1 cellular context compared by ENCODE assay signal in the genomic region with DNA sequence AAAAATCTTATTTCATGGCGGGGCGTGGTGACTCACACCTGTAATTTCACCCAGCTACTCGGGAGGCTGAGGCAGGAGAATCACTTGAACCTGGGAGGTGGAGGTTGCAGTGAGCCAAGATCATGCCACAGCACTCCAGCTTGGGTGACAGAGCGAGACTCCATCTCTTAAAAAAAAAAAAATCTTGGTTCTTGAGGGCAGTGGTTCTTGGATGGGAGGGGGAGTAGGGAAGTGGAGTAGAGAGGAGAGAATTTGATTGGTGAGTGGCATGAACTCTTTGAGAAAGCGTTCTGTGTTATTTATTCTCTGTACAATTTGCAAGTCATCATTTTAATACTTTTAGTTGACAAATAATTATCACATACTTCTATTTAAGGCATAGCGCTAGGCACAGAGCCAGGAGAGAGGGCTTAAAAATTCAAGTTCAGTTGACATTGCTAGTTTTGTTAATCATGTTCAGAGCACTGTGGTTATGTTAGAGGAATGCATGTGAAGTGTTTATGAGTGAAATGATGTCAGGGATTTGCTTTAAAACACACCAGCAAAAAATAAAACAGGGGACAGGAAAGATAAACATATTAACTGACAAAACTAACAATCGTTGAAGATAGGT.
TF ChIP-seq lines count a peak whose summit lies in the region.

No MANE protein-coding gene starts in this region.

TF ChIP-seq in HepG2, 621 proteins besides CTCF, POLR2A, EP300 and RAD21:
- TF ChIP-seq ATF7 (IDR thresholded peaks at IDR 0.05), result no peak
- no peak for TF ChIP-seq ATF7 (CRISPR knock-in tag; IDR thresholded peaks at IDR 0.05)
- TF ChIP-seq MAFF (IDR thresholded peaks at IDR 0.05; ENCODE audit: low read depth, low read length), result peak; percentile 76
- TF ChIP-seq MAFK (conservative IDR thresholded peaks at IDR 0.05 in 1 of 2, IDR thresholded peaks at IDR 0.05 in 1 of 2; ENCODE audit: low read length in 2 of 2), result peak; percentile 75 to 77
- TF ChIP-seq, protein P1, sequence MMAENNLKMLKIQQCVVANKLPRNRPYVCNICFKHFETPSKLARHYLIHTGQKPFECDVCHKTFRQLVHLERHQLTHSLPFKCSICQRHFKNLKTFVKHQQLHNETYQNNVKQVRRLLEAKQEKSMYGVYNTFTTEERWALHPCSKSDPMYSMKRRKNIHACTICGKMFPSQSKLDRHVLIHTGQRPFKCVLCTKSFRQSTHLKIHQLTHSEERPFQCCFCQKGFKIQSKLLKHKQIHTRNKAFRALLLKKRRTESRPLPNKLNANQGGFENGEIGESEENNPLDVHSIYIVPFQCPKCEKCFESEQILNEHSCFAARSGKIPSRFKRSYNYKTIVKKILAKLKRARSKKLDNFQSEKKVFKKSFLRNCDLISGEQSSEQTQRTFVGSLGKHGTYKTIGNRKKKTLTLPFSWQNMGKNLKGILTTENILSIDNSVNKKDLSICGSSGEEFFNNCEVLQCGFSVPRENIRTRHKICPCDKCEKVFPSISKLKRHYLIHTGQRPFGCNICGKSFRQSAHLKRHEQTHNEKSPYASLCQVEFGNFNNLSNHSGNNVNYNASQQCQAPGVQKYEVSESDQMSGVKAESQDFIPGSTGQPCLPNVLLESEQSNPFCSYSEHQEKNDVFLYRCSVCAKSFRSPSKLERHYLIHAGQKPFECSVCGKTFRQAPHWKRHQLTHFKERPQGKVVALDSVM (CRISPR knock-in tag; IDR thresholded peaks at IDR 0.05), result no peak
- no peak for TF ChIP-seq ZIK1 (CRISPR knock-in tag; IDR thresholded peaks at IDR 0.05; ENCODE audit: borderline replicate concordance, low read depth)
- peak; percentile 55; the same call in 1 of the 2 replicates for TF ChIP-seq NFE2L2 (IDR thresholded peaks at IDR 0.05; ENCODE audit: low read length)
- no peak for TF ChIP-seq THAP11 (CRISPR knock-in tag; IDR thresholded peaks at IDR 0.05)
- no peak for TF ChIP-seq ATRX (CRISPR knock-in tag; IDR thresholded peaks at IDR 0.05; ENCODE audit: borderline replicate concordance)
- TF ChIP-seq PTBP1 (IDR thresholded peaks at IDR 0.05; ENCODE audit: low read depth, low read length, poor library complexity, severe bottlenecking), result no peak
- no peak for TF ChIP-seq MAFG (CRISPR knock-in tag; IDR thresholded peaks at IDR 0.05)
